ENCODE assay signal across 28 cellular contexts in the genomic region with DNA sequence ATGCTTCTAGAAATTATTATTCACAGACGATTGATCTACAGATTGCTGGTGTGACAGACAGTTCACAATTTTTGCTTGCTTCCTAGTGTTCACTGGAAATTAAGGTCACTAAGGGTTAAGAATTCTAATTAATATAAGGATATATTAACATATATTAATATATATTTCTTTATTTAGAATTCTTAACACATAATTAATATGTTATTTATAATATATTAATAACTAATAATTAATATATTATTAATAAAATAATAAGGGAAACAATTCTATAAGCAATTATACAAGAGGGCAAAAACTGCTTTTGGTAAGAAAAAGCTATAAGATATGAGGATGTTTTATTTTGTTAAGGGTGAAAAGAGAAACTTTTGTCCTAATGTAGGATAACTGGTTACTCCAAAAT. TPM values are rescaled to one million over a fixed set of nuclear protein-coding genes. Genes with fewer than 3 reads are reported as not detected.
"Had no signal": no experiment of that assay in that cellular context is flagged by ENCODE, and none has a peak within 500 bp of the region (broad histone marks: within the 10 kb centered on the region; RNA-seq: fewer than 3 reads in every experiment).

No MANE protein-coding gene starts in this region.

- H3K4me1 Mint-ChIP-seq: immature natural killer cell; memory B cell; naive thymus-derived CD8-positive, alpha-beta T cell; T-cell had no signal

- ATAC-seq: activated CD4-positive, CD25-positive, alpha-beta regulatory T cell treated with anti-CD3 and anti-CD28 coated beads, Interleukin-2, amount 50 U/mL, for 24 hours; activated T-cell treated with anti-CD3 and anti-CD28 coated beads, Interleukin-2, amount 50 U/mL, for 72 hours; gastroesophageal sphincter; naive thymus-derived CD8-positive, alpha-beta T cell; T-cell had no signal

- H3K27ac Mint-ChIP-seq: activated T-cell treated with anti-CD3 and anti-CD28 coated beads, Interleukin-2, amount 50 U/mL, for 72 hours; dendritic cell treated with granulocyte-macrophage colony-stimulating factor and Interleukin-4, amounts not matched to agents 40 ng/mL and 50 ng/mL, for 4 days; immature natural killer cell; memory B cell; naive thymus-derived CD8-positive, alpha-beta T cell; T-cell had no signal

- H3K9me3 ChIP-seq: esophagus muscularis mucosa, gastroesophageal sphincter, heart left ventricle, left ventricle myocardium inferior, sigmoid colon, upper lobe of right lung had no signal

- H3K27me3 ChIP-seq: esophagus muscularis mucosa, gastroesophageal sphincter, heart left ventricle, sigmoid colon, upper lobe of right lung had no signal

- H3K36me3 Mint-ChIP-seq: immature natural killer cell; memory B cell; naive thymus-derived CD8-positive, alpha-beta T cell; T-cell had no signal

- H3K9me3 Mint-ChIP-seq: activated T-cell treated with anti-CD3 and anti-CD28 coated beads, Interleukin-2, amount 50 U/mL, for 72 hours; dendritic cell treated with granulocyte-macrophage colony-stimulating factor and Interleukin-4, amounts not matched to agents 40 ng/mL and 50 ng/mL, for 4 days; immature natural killer cell; memory B cell; naive thymus-derived CD8-positive, alpha-beta T cell; T-cell had no signal

- H3K27ac ChIP-seq: esophagus muscularis mucosa, gastroesophageal sphincter, sigmoid colon, upper lobe of right lung had no signal

- H3K4me1 ChIP-seq: esophagus muscularis mucosa, gastroesophageal sphincter, upper lobe of right lung had no signal

- FAIRE-seq: bronchial epithelial cell had no signal

- H3K4me3 Mint-ChIP-seq: activated T-cell treated with anti-CD3 and anti-CD28 coated beads, Interleukin-2, amount 50 U/mL, for 72 hours; dendritic cell treated with granulocyte-macrophage colony-stimulating factor and Interleukin-4, amounts not matched to agents 40 ng/mL and 50 ng/mL, for 4 days; immature natural killer cell; memory B cell; naive thymus-derived CD8-positive, alpha-beta T cell; T-cell had no signal

- DNase-seq: activated CD4-positive, alpha-beta T cell treated with anti-CD3 and anti-CD28 coated beads, Interleukin-2, amount 50 U/mL, for 1 hour; activated CD8-positive, alpha-beta memory T cell treated with anti-CD3 and anti-CD28 coated beads for 24 hours; activated effector memory CD4-positive, alpha-beta T cell treated with anti-CD3 and anti-CD28 coated beads, Interleukin-2, amount 50 U/mL, for 16 hours; activated naive CD4-positive, alpha-beta T cell treated with anti-CD3 and anti-CD28 coated beads, Interleukin-2, amount 50 U/mL, for 16 hours; activated T-cell treated with anti-CD3 and anti-CD28 coated beads, Interleukin-2, amount 50 U/mL, for 72 hours; aorta; effector memory CD4-positive, alpha-beta T cell; heart left ventricle; immature natural killer cell; left ventricle myocardium inferior; naive thymus-derived CD8-positive, alpha-beta T cell; sigmoid colon; stimulated activated CD4-positive, alpha-beta T cell treated with anti-CD3 and anti-CD28 coated beads, Interleukin-12 subunit alpha, Interleukin-12 subunit beta, amount 100 ng/mL, for 4 hours; stimulated activated CD4-positive, alpha-beta T cell treated with anti-CD3 and anti-CD28 coated beads, Interleukin-1b, Interleukin-23, amount 100 ng/mL, for 48 hours; stimulated activated CD8-positive, alpha-beta memory T cell treated with anti-CD3 and anti-CD28 coated beads, Interleukin-4, amount 100 ng/mL, for 48 hours; stimulated activated naive CD4-positive, alpha-beta T cell; T-cell; T1000; upper lobe of right lung had no signal

- H3K4me3 ChIP-seq: esophagus muscularis mucosa, gastroesophageal sphincter, heart left ventricle, left ventricle myocardium inferior, sigmoid colon, upper lobe of right lung had no signal

- H3K36me3 ChIP-seq: esophagus muscularis mucosa, gastroesophageal sphincter, heart left ventricle, left ventricle myocardium inferior, sigmoid colon, upper lobe of right lung had no signal

RNA-seq across cellular contexts. Expression of a gene that starts 56.3 kb away (rescaled TPM):
- total RNA-seq: aorta; bronchial epithelial cell; cerebellum; endothelial cell of umbilical vein; esophagus muscularis mucosa; mucosa of gallbladder; naive thymus-derived CD8-positive, alpha-beta T cell; sigmoid colon; T-cell had no signal
- polyA plus RNA-seq: endothelial cell of umbilical vein; immature natural killer cell; naive thymus-derived CD8-positive, alpha-beta T cell had no signal
